1 cellular context compared by ENCODE assay signal in the genomic region with DNA sequence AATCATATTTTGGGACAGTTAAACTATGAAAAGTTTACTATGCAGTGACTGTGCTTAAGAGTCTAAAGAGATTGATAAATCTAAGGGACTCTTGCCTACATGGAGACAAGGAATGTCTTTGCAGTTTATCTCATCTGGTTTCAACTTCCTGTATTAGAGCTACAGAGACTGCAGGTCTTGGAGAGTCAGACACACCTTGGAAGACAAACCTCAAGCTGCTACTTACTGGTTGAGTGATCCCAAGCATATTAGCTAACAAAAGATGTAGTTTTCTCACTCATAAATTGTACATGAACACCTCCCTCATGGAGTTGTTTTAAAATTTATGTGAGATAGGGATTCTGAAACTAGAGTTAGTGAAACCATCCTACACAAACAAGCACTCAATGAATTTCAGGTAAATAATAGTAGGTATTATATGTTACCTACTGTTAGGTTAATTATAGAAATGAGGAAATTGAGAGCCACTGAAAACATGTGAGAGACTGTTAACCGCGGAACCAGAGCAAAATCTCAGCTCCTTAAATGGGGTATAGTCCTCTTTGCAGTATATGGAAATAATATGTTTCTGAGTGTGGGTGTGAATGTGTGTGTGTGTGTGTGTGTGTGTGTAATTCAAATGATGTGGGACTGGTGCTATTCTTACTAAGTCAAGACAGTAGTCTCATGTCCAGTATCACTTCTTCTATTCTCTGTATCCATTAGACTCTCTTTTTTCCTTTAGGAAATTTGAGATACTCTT.
TF ChIP-seq lines count a peak whose summit lies in the region.

No MANE protein-coding gene starts in this region.

TF ChIP-seq in HepG2, 621 proteins besides CTCF, POLR2A, EP300 and RAD21 (continued from another document):
- TF ChIP-seq MAZ (IDR thresholded peaks at IDR 0.05; ENCODE audit: borderline replicate concordance, low read depth, low read length) (no peak), MAZ (CRISPR knock-in tag; IDR thresholded peaks at IDR 0.05; ENCODE audit: low read depth) (no peak), ZNF484 (CRISPR knock-in tag; IDR thresholded peaks at IDR 0.05; ENCODE audit: borderline replicate concordance, low read depth) (no peak), NCOA2 (CRISPR knock-in tag; IDR thresholded peaks at IDR 0.05) (no peak), DNMT1 (CRISPR knock-in tag; IDR thresholded peaks at IDR 0.05) (no peak), NCOR1 (IDR thresholded peaks at IDR 0.05; ENCODE audit: borderline replicate concordance, low read length) (no peak), ZNF749 (CRISPR knock-in tag; IDR thresholded peaks at IDR 0.05; ENCODE audit: borderline replicate concordance) (no peak), ZNF800 (CRISPR knock-in tag; IDR thresholded peaks at IDR 0.05) (no peak), ZNF543 (CRISPR knock-in tag; IDR thresholded peaks at IDR 0.05) (no peak), ATF1 (CRISPR knock-in tag; IDR thresholded peaks at IDR 0.05) (no peak), HNF1A (IDR thresholded peaks at IDR 0.05; ENCODE audit: low read depth) (no peak), HNF1A (CRISPR knock-in tag; IDR thresholded peaks at IDR 0.05; ENCODE audit: borderline replicate concordance) (no peak), FIP1L1 (IDR thresholded peaks at IDR 0.05; ENCODE audit: borderline replicate concordance, insufficient read depth, low read depth, low read length) (no peak)
